Comparison of ENCODE assay signal across 14 cellular contexts in genomic region chr9:118222375-118222774, GRCh38.
DNase-seq lines count a peak whose midpoint lies in the region; ATAC-seq, FAIRE-seq and TF ChIP-seq lines count a peak whose summit lies in the region.
"Had no signal": no experiment of that assay in that cellular context is flagged by ENCODE, and none has a peak within 500 bp of the region (broad histone marks: within the 10 kb centered on the region; RNA-seq: fewer than 3 reads in every experiment).

No MANE protein-coding gene starts in this region.

- TF ChIP-seq EP300 in A549 (IDR thresholded peaks at IDR 0.05), result no peak

- TF ChIP-seq POLR2A in A549 (IDR thresholded peaks at IDR 0.05; ENCODE audit: low read length) (no peak), right lobe of liver (IDR thresholded peaks at IDR 0.05) (no peak), erythroblast (IDR thresholded peaks at IDR 0.05; ENCODE audit: low read length) (no peak)

- 38% methylated on average over 2 of the region's 3 CpGs for WGBS in A549 (ENCODE audit: missing lambda C conversion rate)
- 100% methylated on average over 1 of the region's 3 CpGs for WGBS in right lobe of liver (ENCODE audit: insufficient coverage, low coverage, low lambda C conversion rate, missing lambda C conversion rate)

- FAIRE-seq in A549 (lab: Jason Lieb, UNC), result no peak
- FAIRE-seq: G401.6 had no signal

- ATAC-seq in A549, result peak; percentile 66 to 81
- peak in 3 of 4 donors; percentile 62 to 93 (median 75) for ATAC-seq in right lobe of liver
- no peak for ATAC-seq in HG03039 (IDR thresholded peaks at IDR 0.05; ENCODE audit: unreplicated experiment)
- ATAC-seq in GM21528 (IDR thresholded peaks at IDR 0.05; ENCODE audit: low FRiP score, unreplicated experiment), result no peak
- ATAC-seq: esophagus mucosa, natural killer cell had no signal

- no peaks in the 10 kb centered on the region for H3K27me3 ChIP-seq in right lobe of liver

- H3K27ac ChIP-seq in A549 (peak overlapping the region in 1 of 2 experiments; percentile 24; a peak in 1 of 6 replicates), right lobe of liver (no peak overlapping the region)

- intact Hi-C loops in right lobe of liver (cut with DNase I), result no loop called here

- H3K36me3 ChIP-seq in right lobe of liver, result no peaks in the 10 kb centered on the region

- H3K4me3 ChIP-seq in A549, result no peak overlapping the region
- no peak overlapping the region for H3K4me3 ChIP-seq in right lobe of liver

- H3K4me1 ChIP-seq in A549, result 0 out of 3 replicates have a peak, but pooled peaks cover 4% of the 10 kb centered on the region
- H3K4me1 ChIP-seq in right lobe of liver, result no peaks in the 10 kb centered on the region

- POLR2A ChIA-PET in A549 (lab: Yijun Ruan, JAX), result no interaction called here

- CTCF ChIA-PET in A549 (lab: Yijun Ruan, JAX), result interaction anchor here (1.0 kb wide), 1 partner anchor 12 kb away, joined by 3 read pairs; no protein-coding TSS in a partner anchor

- DNase-seq in A549 (ENCODE audit: low read depth in 1 of 2, low spot score in 1 of 2), result peak in 1 of 2 experiments; percentile 28
- DNase-seq in HT1080 (ENCODE audit: low read depth), result peak; percentile 36
- peak; percentile 8 for DNase-seq in SW480 (ENCODE audit: low spot score)
- no peak for DNase-seq in right lobe of liver
- DNase-seq in erythroblast (lab: John Stamatoyannopoulos, UW), result no peak
- no peak for DNase-seq in effector CD4-positive, alpha-beta T cell
- DNase-seq: activated CD4-positive, alpha-beta memory T cell treated with anti-CD3 and anti-CD28 coated beads for 36 hours; activated naive CD4-positive, alpha-beta T cell treated with anti-CD3 and anti-CD28 coated beads, Interleukin-2, amount 10 ng/mL, durations not matched to agents 7 days and 5 days; natural killer cell; stimulated activated CD4-positive, alpha-beta T cell treated with anti-CD3 and anti-CD28 coated beads, Interleukin-12 subunit alpha, Interleukin-12 subunit beta, amount 100 ng/mL, for 4 hours had no signal

- TF ChIP-seq CTCF in A549 (IDR thresholded peaks at IDR 0.05) (no peak), right lobe of liver (IDR thresholded peaks at IDR 0.05) (peak; percentile 25 to 54 (median 38))

- H3K4me2 ChIP-seq in A549, result no peak overlapping the region

- H3K9me3 ChIP-seq in A549 (no peaks in the 10 kb centered on the region), right lobe of liver (no peaks in the 10 kb centered on the region)

- peak; percentile 30 to 35; a peak in 4 of 5 replicates for TF ChIP-seq RAD21 in A549 (conservative IDR thresholded peaks at IDR 0.05 in 1 of 2, IDR thresholded peaks at IDR 0.05 in 1 of 2)

TF ChIP-seq in A549, 52 proteins besides CTCF, POLR2A, EP300 and RAD21:
- TF ChIP-seq, protein P1, sequence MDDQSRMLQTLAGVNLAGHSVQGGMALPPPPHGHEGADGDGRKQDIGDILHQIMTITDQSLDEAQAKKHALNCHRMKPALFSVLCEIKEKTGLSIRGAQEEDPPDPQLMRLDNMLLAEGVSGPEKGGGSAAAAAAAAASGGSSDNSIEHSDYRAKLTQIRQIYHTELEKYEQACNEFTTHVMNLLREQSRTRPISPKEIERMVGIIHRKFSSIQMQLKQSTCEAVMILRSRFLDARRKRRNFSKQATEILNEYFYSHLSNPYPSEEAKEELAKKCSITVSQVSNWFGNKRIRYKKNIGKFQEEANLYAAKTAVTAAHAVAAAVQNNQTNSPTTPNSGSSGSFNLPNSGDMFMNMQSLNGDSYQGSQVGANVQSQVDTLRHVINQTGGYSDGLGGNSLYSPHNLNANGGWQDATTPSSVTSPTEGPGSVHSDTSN (IDR thresholded peaks at IDR 0.05), result no peak
- TF ChIP-seq SMC3 (IDR thresholded peaks at IDR 0.05) (no peak), USF2 (IDR thresholded peaks at IDR 0.05) (no peak), BHLHE40 (IDR thresholded peaks at IDR 0.05; ENCODE audit: low read depth, low read length) (no peak), MYC (IDR thresholded peaks at IDR 0.05; ENCODE audit: borderline replicate concordance, low read length) (no peak), HOXA7 (CRISPR knock-in tag; IDR thresholded peaks at IDR 0.05) (no peak), EHF (CRISPR knock-in tag; IDR thresholded peaks at IDR 0.05) (no peak), TP53 (CRISPR knock-in tag; IDR thresholded peaks at IDR 0.05) (no peak), EHMT2 (IDR thresholded peaks at IDR 0.05; ENCODE audit: low read depth) (no peak), GATA3 (IDR thresholded peaks at IDR 0.05; ENCODE audit: borderline replicate concordance) (no peak), CBX8 (IDR thresholded peaks at IDR 0.05) (no peak), HEYL (CRISPR knock-in tag; IDR thresholded peaks at IDR 0.05) (no peak)
- TF ChIP-seq, protein P2, sequence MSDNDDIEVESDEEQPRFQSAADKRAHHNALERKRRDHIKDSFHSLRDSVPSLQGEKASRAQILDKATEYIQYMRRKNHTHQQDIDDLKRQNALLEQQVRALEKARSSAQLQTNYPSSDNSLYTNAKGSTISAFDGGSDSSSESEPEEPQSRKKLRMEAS (IDR thresholded peaks at IDR 0.05), result no peak
- TF ChIP-seq, protein P3, sequence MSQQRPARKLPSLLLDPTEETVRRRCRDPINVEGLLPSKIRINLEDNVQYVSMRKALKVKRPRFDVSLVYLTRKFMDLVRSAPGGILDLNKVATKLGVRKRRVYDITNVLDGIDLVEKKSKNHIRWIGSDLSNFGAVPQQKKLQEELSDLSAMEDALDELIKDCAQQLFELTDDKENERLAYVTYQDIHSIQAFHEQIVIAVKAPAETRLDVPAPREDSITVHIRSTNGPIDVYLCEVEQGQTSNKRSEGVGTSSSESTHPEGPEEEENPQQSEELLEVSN (IDR thresholded peaks at IDR 0.05; ENCODE audit: borderline replicate concordance, low read depth), result no peak
- TF ChIP-seq, protein P4, sequence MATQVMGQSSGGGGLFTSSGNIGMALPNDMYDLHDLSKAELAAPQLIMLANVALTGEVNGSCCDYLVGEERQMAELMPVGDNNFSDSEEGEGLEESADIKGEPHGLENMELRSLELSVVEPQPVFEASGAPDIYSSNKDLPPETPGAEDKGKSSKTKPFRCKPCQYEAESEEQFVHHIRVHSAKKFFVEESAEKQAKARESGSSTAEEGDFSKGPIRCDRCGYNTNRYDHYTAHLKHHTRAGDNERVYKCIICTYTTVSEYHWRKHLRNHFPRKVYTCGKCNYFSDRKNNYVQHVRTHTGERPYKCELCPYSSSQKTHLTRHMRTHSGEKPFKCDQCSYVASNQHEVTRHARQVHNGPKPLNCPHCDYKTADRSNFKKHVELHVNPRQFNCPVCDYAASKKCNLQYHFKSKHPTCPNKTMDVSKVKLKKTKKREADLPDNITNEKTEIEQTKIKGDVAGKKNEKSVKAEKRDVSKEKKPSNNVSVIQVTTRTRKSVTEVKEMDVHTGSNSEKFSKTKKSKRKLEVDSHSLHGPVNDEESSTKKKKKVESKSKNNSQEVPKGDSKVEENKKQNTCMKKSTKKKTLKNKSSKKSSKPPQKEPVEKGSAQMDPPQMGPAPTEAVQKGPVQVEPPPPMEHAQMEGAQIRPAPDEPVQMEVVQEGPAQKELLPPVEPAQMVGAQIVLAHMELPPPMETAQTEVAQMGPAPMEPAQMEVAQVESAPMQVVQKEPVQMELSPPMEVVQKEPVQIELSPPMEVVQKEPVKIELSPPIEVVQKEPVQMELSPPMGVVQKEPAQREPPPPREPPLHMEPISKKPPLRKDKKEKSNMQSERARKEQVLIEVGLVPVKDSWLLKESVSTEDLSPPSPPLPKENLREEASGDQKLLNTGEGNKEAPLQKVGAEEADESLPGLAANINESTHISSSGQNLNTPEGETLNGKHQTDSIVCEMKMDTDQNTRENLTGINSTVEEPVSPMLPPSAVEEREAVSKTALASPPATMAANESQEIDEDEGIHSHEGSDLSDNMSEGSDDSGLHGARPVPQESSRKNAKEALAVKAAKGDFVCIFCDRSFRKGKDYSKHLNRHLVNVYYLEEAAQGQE (IDR thresholded peaks at IDR 0.05), result no peak
TF ChIP-seq in A549: peak in this region for 0.

Comparison
In these comparisons a context has a peak if more than half of its experiments do, and no peak if none do; other contexts are left out.
1. ATAC-seq: peak in A549 (2 of 2) and right lobe of liver (3 of 4); none in HG03039 (single experiment) and GM21528 (single experiment).
2. DNase-seq: peak in HT1080 (single experiment) and SW480 (single experiment); none in right lobe of liver (0 of 3), erythroblast (0 of 2) and effector CD4-positive, alpha-beta T cell (single experiment).